Comparison of ENCODE assay signal across 17 cellular contexts in genomic region chr10:6208781-6209235, GRCh38. TPM values are rescaled to one million over a fixed set of nuclear protein-coding genes. Genes with fewer than 3 reads are reported as not detected.
DNase-seq lines count a peak whose midpoint lies in the region; TF ChIP-seq lines count a peak whose summit lies in the region.
"Had no signal": no experiment of that assay in that cellular context is flagged by ENCODE, and none has a peak within 500 bp of the region (broad histone marks: within the 10 kb centered on the region; RNA-seq: fewer than 3 reads in every experiment).

No MANE protein-coding gene starts in this region.

- H3K4me1 ChIP-seq in BLaER1 (peaks cover 78% of the 10 kb centered on the region), H9 (ENCODE audit: insufficient read depth, low read length) (no peaks in the 10 kb centered on the region; the same call in 1 of the 2 replicates)

- no peak overlapping the region for H4K5ac ChIP-seq in H9 (ENCODE audit: insufficient read length, low read depth, low read length)

- H3K9ac ChIP-seq in BLaER1 (peak overlapping the region; percentile 28; the same call in 1 of the 2 replicates), H9 (ENCODE audit: extremely low read depth, insufficient read length, low read length) (no peak overlapping the region)

- H2AK5ac ChIP-seq in H9 (ENCODE audit: insufficient read length, low read length), result no peak overlapping the region

- no peak overlapping the region for H3K4ac ChIP-seq in H9 (ENCODE audit: low read depth, low read length)

- no peak overlapping the region for H3K56ac ChIP-seq in H9 (ENCODE audit: insufficient read length, low read depth, low read length)

- H3K9me3 Mint-ChIP-seq in H9 (peaks cover 0 to 2% of the 10 kb centered on the region in 2 experiments; a peak in 2 of 5 replicates), brain (peaks cover 0 to 10% (median 4%) of the 10 kb centered on the region in 5 experiments)

- H3K4me1 Mint-ChIP-seq in H9 (peaks cover 26 to 33% of the 10 kb centered on the region in 2 experiments), brain (peaks cover 76% of the 10 kb centered on the region)

- H4K20me1 ChIP-seq in BLaER1 (peaks cover 80% of the 10 kb centered on the region), H9 (ENCODE audit: control insufficient read depth, insufficient read depth, insufficient read length) (peaks cover 2% of the 10 kb centered on the region)

- H3K4me3 Mint-ChIP-seq in H9 (no peak overlapping the region), brain (peak overlapping the region in 4 of 5 experiments; percentile 72 to 83 (median 77))

- H3K27me3 ChIP-seq in BLaER1, result no peaks in the 10 kb centered on the region
- no peaks in the 10 kb centered on the region for H3K27me3 ChIP-seq in H9 (ENCODE audit: insufficient read depth, low read length)
- H3K27me3 ChIP-seq: breast epithelium, upper lobe of right lung had no signal

- DNase-seq in H9 (peak; percentile 26), occipital lobe (lab: John Stamatoyannopoulos, UW) (peak; percentile 36), EL (no peak), NK-92 (lab: John Stamatoyannopoulos, UW; ENCODE audit: unreplicated experiment) (no peak), NCI-H1694 (lab: John Stamatoyannopoulos, UW) (no peak)
- DNase-seq: activated CD4-positive, alpha-beta T cell treated with anti-CD3 and anti-CD28 coated beads, Interleukin-2, amount 50 U/mL, for 4 hours; activated gamma-delta T cell treated with Interleukin-2 at 50 U/mL for 16 hours; GDM1; GOT3; KG1; midbrain; NCI-H1417 treated with DMSO at 0.1 percent for 48 hours; NCI-H748 treated with DMSO at 0.1 percent for 48 hours; upper lobe of right lung had no signal

- peaks cover 7% of the 10 kb centered on the region for H3K23me2 ChIP-seq in H9 (ENCODE audit: insufficient read length, low read depth, low read length, poor library complexity, severe bottlenecking)

- TF ChIP-seq CTCF in H9 (conservative IDR thresholded peaks at IDR 0.05) (no peak), brain (conservative IDR thresholded peaks at IDR 0.05) (no peak)

- peaks cover 16 to 31% (median 22%) of the 10 kb centered on the region in 3 experiments; a peak in 6 of 7 replicates for H3K36me3 Mint-ChIP-seq in H9 (ENCODE audit: insufficient read depth in 1 of 3, low read depth in 3 of 3)
- peaks cover 70% of the 10 kb centered on the region for H3K36me3 Mint-ChIP-seq in brain

- H3K9me3 ChIP-seq in BLaER1 (no peaks in the 10 kb centered on the region), H9 (ENCODE audit: control insufficient read depth, low read depth, low read length) (no peaks in the 10 kb centered on the region)
- H3K9me3 ChIP-seq: breast epithelium, upper lobe of right lung had no signal

- no peak overlapping the region for H2BK20ac ChIP-seq in H9 (ENCODE audit: low read depth, low read length, poor library complexity, severe bottlenecking)

- H3K27ac ChIP-seq in BLaER1, result no peak overlapping the region
- H3K27ac ChIP-seq in H9 (ENCODE audit: insufficient read length, low read depth, low read length), result no peak overlapping the region
- H3K27ac ChIP-seq: breast epithelium, upper lobe of right lung had no signal

- H3T11ph ChIP-seq in H9 (ENCODE audit: low read length), result no peak overlapping the region

- no peak overlapping the region for H3K14ac ChIP-seq in H9 (ENCODE audit: insufficient read depth, low read length)

- H3K79me2 ChIP-seq in H9 (ENCODE audit: insufficient read depth, low read length), result peaks cover 9% of the 10 kb centered on the region; the same call in 1 of the 2 replicates

- no peak overlapping the region for H2BK12ac ChIP-seq in H9 (ENCODE audit: insufficient read length, low read depth, low read length)

- no peak overlapping the region for H4K8ac ChIP-seq in H9 (replicated peaks; ENCODE audit: insufficient read length, low read depth, low read length)

- no peaks in the 10 kb centered on the region for H3K27me3 Mint-ChIP-seq in H9 (ENCODE audit: low read depth)
- H3K27me3 Mint-ChIP-seq in brain, result peaks cover 8% of the 10 kb centered on the region

- H2AFZ ChIP-seq in H9 (ENCODE audit: low read length), result no peak overlapping the region

- H3K4me3 ChIP-seq in BLaER1, result no peak overlapping the region
- H3K4me3 ChIP-seq: breast epithelium, upper lobe of right lung had no signal

- H2BK5ac ChIP-seq in H9 (ENCODE audit: insufficient read length, low read length), result no peak overlapping the region

- no CpG with 5 or more reads among the region's 12 CpGs for WGBS in H9 (ENCODE audit: extremely low coverage, insufficient read length, low lambda C conversion rate)

- H3K18ac ChIP-seq in H9 (ENCODE audit: insufficient read length, low read depth, low read length), result no peak overlapping the region

- peaks cover 27% of the 10 kb centered on the region for H3K36me3 ChIP-seq in BLaER1
- H3K36me3 ChIP-seq: breast epithelium had no signal

- no peak overlapping the region for H3K23ac ChIP-seq in H9 (ENCODE audit: insufficient read length, low read depth, low read length)

- no peak overlapping the region for H4K91ac ChIP-seq in H9 (ENCODE audit: insufficient read length, low read depth, low read length)

- H2BK15ac ChIP-seq in H9 (ENCODE audit: low read depth, low read length), result no peak overlapping the region

- peak overlapping the region in 1 of 3 experiments; percentile 22; a peak in 1 of 7 replicates for H3K27ac Mint-ChIP-seq in H9
- H3K27ac Mint-ChIP-seq in brain, result peak overlapping the region in 3 of 5 experiments; percentile 48 to 81 (median 57)

- H3K79me1 ChIP-seq in H9 (ENCODE audit: insufficient read depth, low read depth, low read length, poor library complexity, severe bottlenecking), result peaks cover 14% of the 10 kb centered on the region

- no peak overlapping the region for H2BK120ac ChIP-seq in H9 (ENCODE audit: low read depth, low read length, poor library complexity, severe bottlenecking)

- H3K4me2 ChIP-seq in BLaER1 (peak overlapping the region; percentile 72), H9 (ENCODE audit: insufficient read depth, insufficient read length, low read length) (no peak overlapping the region)

RNA-seq across cellular contexts. Expression of gene PFKFB3, which starts 6.1 kb away (rescaled TPM):
- total RNA-seq in H9 (2021) (33.9 and 36.8 TPM in 2 replicates), occipital lobe (21.4 TPM)
- polyA plus RNA-seq in brain (ENCODE audit: insufficient read depth, low read depth, low replicate concordance), result 22.3 TPM

Comparison
In these comparisons a context has a peak if more than half of its experiments do, and no peak if none do; other contexts are left out.
1. DNase-seq: peak in H9 (single experiment) and occipital lobe (single experiment); none in EL (single experiment), NK-92 (single experiment) and NCI-H1694 (single experiment).
2. H3K4me3 Mint-ChIP-seq: peak in brain (4 of 5); none in H9 (0 of 2).